ENCODE assay signal across 8 cellular contexts in genomic region chr5:141923443-141924313, GRCh38. TPM values are rescaled to one million over a fixed set of nuclear protein-coding genes. Genes with fewer than 3 reads are reported as not detected.
DNase-seq lines count a peak whose midpoint lies in the region; ATAC-seq lines count a peak whose summit lies in the region.

A gene with protein sequence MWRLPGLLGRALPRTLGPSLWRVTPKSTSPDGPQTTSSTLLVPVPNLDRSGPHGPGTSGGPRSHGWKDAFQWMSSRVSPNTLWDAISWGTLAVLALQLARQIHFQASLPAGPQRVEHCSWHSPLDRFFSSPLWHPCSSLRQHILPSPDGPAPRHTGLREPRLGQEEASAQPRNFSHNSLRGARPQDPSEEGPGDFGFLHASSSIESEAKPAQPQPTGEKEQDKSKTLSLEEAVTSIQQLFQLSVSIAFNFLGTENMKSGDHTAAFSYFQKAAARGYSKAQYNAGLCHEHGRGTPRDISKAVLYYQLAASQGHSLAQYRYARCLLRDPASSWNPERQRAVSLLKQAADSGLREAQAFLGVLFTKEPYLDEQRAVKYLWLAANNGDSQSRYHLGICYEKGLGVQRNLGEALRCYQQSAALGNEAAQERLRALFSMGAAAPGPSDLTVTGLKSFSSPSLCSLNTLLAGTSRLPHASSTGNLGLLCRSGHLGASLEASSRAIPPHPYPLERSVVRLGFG (plus strand): TSS chr5:141923871. CDS start chr5:141923942, 71 bp downstream.

- peak; percentile 97 for ATAC-seq in GM19463 (IDR thresholded peaks at IDR 0.05; ENCODE audit: unreplicated experiment)
- ATAC-seq in effector memory CD8-positive, alpha-beta T cell (replicated peaks) = peak; percentile 95
- ATAC-seq in memory B cell (ENCODE audit: low read depth) = peak; percentile 94

- peak within 1 kb of the TSS; percentile 97 for H3K27ac ChIP-seq in CD8-positive, alpha-beta memory T cell (ENCODE audit: low read depth, low read length)

- H3K9me3 ChIP-seq in CD8-positive, alpha-beta memory T cell (ENCODE audit: low read length) = no peaks in the 10 kb centered on the region

- no peaks in the 10 kb centered on the region for H3K27me3 Mint-ChIP-seq in CD8-positive, alpha-beta memory T cell
- no peaks in the 10 kb centered on the region for H3K27me3 Mint-ChIP-seq in effector memory CD8-positive, alpha-beta T cell
- H3K27me3 Mint-ChIP-seq in memory B cell = no peaks in the 10 kb centered on the region

- H3K4me1 Mint-ChIP-seq in CD8-positive, alpha-beta memory T cell = peaks cover 16 to 47% (median 37%) of the 10 kb centered on the region in 3 donors
- H3K4me1 Mint-ChIP-seq in effector memory CD8-positive, alpha-beta T cell (ENCODE audit: low read depth in 2 of 2) = peaks cover 27 to 36% of the 10 kb centered on the region in 2 donors
- H3K4me1 Mint-ChIP-seq in memory B cell = peaks cover 19% of the 10 kb centered on the region

- POLR2A ChIA-PET in CD8-positive, alpha-beta memory T cell (lab: Charles Lee) = interaction anchor here (1.1 to 2.8 kb wide), 6 partner anchors 8 to 272 kb away, joined by 3 to 17 read pairs (median 8); partner anchors contain the start of genes FCHSD1, NDFIP1 and RNF14

- no peaks in the 10 kb centered on the region for H3K9me3 Mint-ChIP-seq in CD8-positive, alpha-beta memory T cell
- H3K9me3 Mint-ChIP-seq in effector memory CD8-positive, alpha-beta T cell = no peaks in the 10 kb centered on the region
- H3K9me3 Mint-ChIP-seq in memory B cell = no peaks in the 10 kb centered on the region

- CTCF ChIA-PET in CD8-positive, alpha-beta memory T cell (lab: Charles Lee) = interaction anchor here (0.7 to 3.0 kb wide), 9 partner anchors 37 to 276 kb away, joined by 3 to 18 read pairs (median 7); partner anchors contain the start of genes PCDH1 and RNF14

- no peaks in the 10 kb centered on the region for H3K27me3 ChIP-seq in CD8-positive, alpha-beta memory T cell (ENCODE audit: insufficient read depth, low read length, poor library complexity, severe bottlenecking)

- peaks cover 5 to 42% (median 20%) of the 10 kb centered on the region in 3 donors for H3K36me3 Mint-ChIP-seq in CD8-positive, alpha-beta memory T cell
- peaks cover 39% of the 10 kb centered on the region for H3K36me3 Mint-ChIP-seq in effector memory CD8-positive, alpha-beta T cell (ENCODE audit: insufficient read depth)
- H3K36me3 Mint-ChIP-seq in memory B cell = peaks cover 21% of the 10 kb centered on the region

- peak within 1 kb of the TSS; percentile 92 to 99 (median 98) for H3K27ac Mint-ChIP-seq in CD8-positive, alpha-beta memory T cell
- peak within 1 kb of the TSS; percentile 99 for H3K27ac Mint-ChIP-seq in effector memory CD8-positive, alpha-beta T cell
- peak within 1 kb of the TSS; percentile 94 for H3K27ac Mint-ChIP-seq in memory B cell

- H3K4me1 ChIP-seq in CD8-positive, alpha-beta memory T cell (ENCODE audit: insufficient read depth, low read length) = peaks cover 15% of the 10 kb centered on the region

- H3K4me3 Mint-ChIP-seq in CD8-positive, alpha-beta memory T cell = peak within 1 kb of the TSS; percentile 80 to 98 (median 90)
- peak within 1 kb of the TSS; percentile 91 for H3K4me3 Mint-ChIP-seq in effector memory CD8-positive, alpha-beta T cell
- peak within 1 kb of the TSS; percentile 89 for H3K4me3 Mint-ChIP-seq in memory B cell

- peak within 1 kb of the TSS; percentile 92 for H3K4me3 ChIP-seq in CD8-positive, alpha-beta memory T cell (ENCODE audit: low read length)

- H3K36me3 ChIP-seq in CD8-positive, alpha-beta memory T cell (ENCODE audit: insufficient read depth, low read length) = peaks cover 23% of the 10 kb centered on the region

- DNase-seq in CD8-positive, alpha-beta memory T cell = peak; percentile 83 to 93 (median 88)
- DNase-seq in HPDE6-E6E7 (ENCODE audit: extremely low spot score) = peak; percentile 97
- peak; percentile 97 for DNase-seq in NOMO-1 treated with DMSO at 0.1 percent for 48 hours (lab: John Stamatoyannopoulos, UW; ENCODE audit: unreplicated experiment)
- peak; percentile 80 to 87 for DNase-seq in activated CD8-positive, alpha-beta memory T cell treated with anti-CD3 and anti-CD28 coated beads for 4 hours (ENCODE audit: low read depth in 2 of 2)
- DNase-seq in effector memory CD8-positive, alpha-beta T cell = peak; percentile 81 to 87 (median 86)
- DNase-seq in memory B cell (ENCODE audit: low spot score in 2 of 2) = peak; percentile 85 to 87
- DNase-seq in stimulated activated CD8-positive, alpha-beta memory T cell treated with anti-CD3 and anti-CD28 coated beads, Interleukin-12 subunit alpha, Interleukin-12 subunit beta, amount 100 ng/mL, for 24 hours (ENCODE audit: extremely low read depth) = peak; percentile 93

RNA-seq across cellular contexts. Expression of the gene that starts here (rescaled TPM):
- total RNA-seq in CD8-positive, alpha-beta memory T cell = 10 to 100 TPM; 48.8 to 50.2 TPM
- polyA plus RNA-seq in CD8-positive, alpha-beta memory T cell = 27.3 TPM

Comparison
In these comparisons a context has a peak if more than half of its experiments do, and no peak if none do; other contexts are left out.
1. Peak in every context shown above with its lines: DNase-seq, ATAC-seq, H3K4me3 ChIP-seq and H3K27ac ChIP-seq.